8 cellular contexts compared by ENCODE assay signal in genomic region chr14:104827173-104828055, GRCh38. TPM values are rescaled to one million over a fixed set of nuclear protein-coding genes. Genes with fewer than 3 reads are reported as not detected.
DNase-seq lines count a peak whose midpoint lies in the region; ATAC-seq, FAIRE-seq and TF ChIP-seq lines count a peak whose summit lies in the region.

No MANE protein-coding gene starts in this region.

- H3K27ac ChIP-seq in RWPE2 (ENCODE audit: poor library complexity, severe bottlenecking) (no peak overlapping the region), right cardiac atrium (ENCODE audit: low read length) (no peak overlapping the region), gastrocnemius medialis (no peak overlapping the region)

- DNase-seq in COLO829 (ENCODE audit: low spot score) (peak; percentile 64), HTR-8/SVneo (ENCODE audit: insufficient read length, low spot score) (peak; percentile 72), RWPE2 (ENCODE audit: low spot score) (peak; percentile 75), right cardiac atrium (peak; percentile 49 to 80 (median 72)), gastrocnemius medialis (no peak)

- H3K36me3 ChIP-seq in RWPE2 (ENCODE audit: low read depth) = no peaks in the 10 kb centered on the region
- no peaks in the 10 kb centered on the region for H3K36me3 ChIP-seq in gastrocnemius medialis

- H3K27me3 ChIP-seq in RWPE2 (ENCODE audit: insufficient read depth, poor library complexity, severe bottlenecking) = no peaks in the 10 kb centered on the region
- no peaks in the 10 kb centered on the region for H3K27me3 ChIP-seq in right cardiac atrium (ENCODE audit: control insufficient read depth, insufficient read depth)
- H3K27me3 ChIP-seq in gastrocnemius medialis = peaks cover 0 to 4% (median 3%) of the 10 kb centered on the region in 3 donors

- TF ChIP-seq POLR2A in gastrocnemius medialis (IDR thresholded peaks at IDR 0.05) = no peak

- H3K4me3 ChIP-seq in RWPE2 (ENCODE audit: severe bottlenecking) (peak overlapping the region; percentile 39), right cardiac atrium (ENCODE audit: low read length) (peak overlapping the region; percentile 63), gastrocnemius medialis (peak overlapping the region; percentile 56 to 69 (median 62))

- intact Hi-C loops in right cardiac atrium (cut with DNase I) (loop anchor here in 1 of 4 donors (5.0 kb wide), 1 partner anchor 60 kb away; no protein-coding TSS in a partner anchor), gastrocnemius medialis (cut with DNase I; ENCODE audit: low total_unique reads) (loop anchor here (5.0 kb wide), 1 partner anchor 195 kb away; the partner anchor contains the start of gene CDCA4)

- in situ Hi-C loops in gastrocnemius medialis (cut with MboI; ENCODE audit: low sequenced_read_pairs in 4 of 4) = no loop called here

- peak; percentile 46 for TF ChIP-seq CTCF in RWPE2 (IDR thresholded peaks at IDR 0.05; ENCODE audit: poor library complexity, severe bottlenecking)
- TF ChIP-seq CTCF in gastrocnemius medialis (IDR thresholded peaks at IDR 0.05 in 4 of 5, conservative IDR thresholded peaks at IDR 0.05 in 1 of 5) = peak in 2 of 5 experiments; percentile 21 to 24

- H3K27me3 Mint-ChIP-seq in activated naive CD8-positive, alpha-beta T cell = no peaks in the 10 kb centered on the region

- ATAC-seq in RWPE2 (ENCODE audit: low read depth) = peak; percentile 66
- peak; percentile 39 to 61 for ATAC-seq in right cardiac atrium
- ATAC-seq in gastrocnemius medialis = no peak
- ATAC-seq in HG02623 (IDR thresholded peaks at IDR 0.05; ENCODE audit: unreplicated experiment) = no peak
- no peak for ATAC-seq in GM18517 (IDR thresholded peaks at IDR 0.05; ENCODE audit: unreplicated experiment)

- H3K4me1 ChIP-seq in RWPE2 (ENCODE audit: insufficient read depth, poor library complexity, severe bottlenecking) (no peaks in the 10 kb centered on the region), right cardiac atrium (ENCODE audit: control insufficient read depth, insufficient read depth, low read length) (peaks cover 3% of the 10 kb centered on the region), gastrocnemius medialis (peaks cover 0 to 18% of the 10 kb centered on the region in 2 donors)

- H3K9me3 Mint-ChIP-seq in activated naive CD8-positive, alpha-beta T cell (ENCODE audit: low read depth) = no peaks in the 10 kb centered on the region

- H3K9me3 ChIP-seq in RWPE2 (ENCODE audit: severe bottlenecking) = no peaks in the 10 kb centered on the region
- no peaks in the 10 kb centered on the region for H3K9me3 ChIP-seq in right cardiac atrium (ENCODE audit: control insufficient read depth, low read length)
- H3K9me3 ChIP-seq in gastrocnemius medialis = no peaks in the 10 kb centered on the region

- 6% methylated on average over 39 of the region's 39 CpGs for WGBS in right cardiac atrium

- H3K36me3 Mint-ChIP-seq in activated naive CD8-positive, alpha-beta T cell = no peaks in the 10 kb centered on the region

- H3K4me3 Mint-ChIP-seq in activated naive CD8-positive, alpha-beta T cell = peak overlapping the region; percentile 83

- H3K4me1 Mint-ChIP-seq in activated naive CD8-positive, alpha-beta T cell (ENCODE audit: low read depth) = peaks cover 15% of the 10 kb centered on the region

- peak; percentile 51 for FAIRE-seq in HTR-8/SVneo (lab: Jason Lieb, UNC)

- H3K27ac Mint-ChIP-seq in activated naive CD8-positive, alpha-beta T cell = no peak overlapping the region

RNA-seq across cellular contexts. Expression of gene ZBTB42, which starts 26.5 kb away (rescaled TPM):
- total RNA-seq in right cardiac atrium (1 to 10 TPM; 6.0 to 7.7 (median 6.6) TPM), gastrocnemius medialis (10 to 100 TPM in 3 of 4 donors, 1 to 10 TPM in 1; 2.4 to 20.8 (median 12.5) TPM)
- polyA plus RNA-seq in right cardiac atrium = 5.3 TPM

RNA-seq across cellular contexts. Expression of gene AKT1, which starts 31.9 kb away (rescaled TPM):
- total RNA-seq in right cardiac atrium (100 to 1,000 TPM; 120 to 154 (median 126) TPM), gastrocnemius medialis (10 to 100 TPM; 44.4 to 70.4 (median 57.0) TPM)
- polyA plus RNA-seq in right cardiac atrium = 101 TPM

RNA-seq across cellular contexts. Expression of gene CEP170B, which starts 37.7 kb away (rescaled TPM):
- total RNA-seq in right cardiac atrium (10 to 100 TPM; 10.4 to 19.1 (median 11.9) TPM), gastrocnemius medialis (10 to 100 TPM in 1 of 4 donors, 1 to 10 TPM in 3; 4.5 to 13.0 (median 7.1) TPM)
- polyA plus RNA-seq in right cardiac atrium = 8.4 TPM

Comparison
In these comparisons a context has a peak if more than half of its experiments do, and no peak if none do; other contexts are left out.
1. DNase-seq: peak in COLO829 (single experiment), HTR-8/SVneo (single experiment), RWPE2 (single experiment) and right cardiac atrium (3 of 3); none in gastrocnemius medialis (0 of 2).
2. ATAC-seq: peak in RWPE2 (single experiment) and right cardiac atrium (2 of 2); none in gastrocnemius medialis (0 of 2), HG02623 (single experiment) and GM18517 (single experiment).
3. Peak in every context shown above with its lines, with median percentiles within 50 percentile points of each other: H3K4me3 ChIP-seq.